8 cellular contexts compared by ENCODE assay signal in genomic region chr16:87384162-87384999, GRCh38. TPM values are rescaled to one million over a fixed set of nuclear protein-coding genes. Genes with fewer than 3 reads are reported as not detected.
DNase-seq lines count a peak whose midpoint lies in the region; ATAC-seq, FAIRE-seq and TF ChIP-seq lines count a peak whose summit lies in the region.

No MANE protein-coding gene starts in this region.

- DNase-seq in Kasumi-1 (lab: John Stamatoyannopoulos, UW) (peak; percentile 60 to 61), RCC 7860 (ENCODE audit: low spot score) (no peak), WERI-Rb-1 (no peak)

- TF ChIP-seq CTCF in GM12875 (IDR thresholded peaks at IDR 0.05; ENCODE audit: borderline replicate concordance, insufficient read depth, low read depth, low read length) (no peak), WERI-Rb-1 (IDR thresholded peaks at IDR 0.05; ENCODE audit: low read depth, low read length) (no peak)

- H3K27me3 ChIP-seq in iPS-18a (ENCODE audit: control insufficient read depth, insufficient read depth, low read length) (no peaks in the 10 kb centered on the region), WERI-Rb-1 (ENCODE audit: insufficient read depth, low read depth, severe bottlenecking) (no peaks in the 10 kb centered on the region)

- H3K36me3 ChIP-seq in iPS-18a (ENCODE audit: control insufficient read depth, low read depth, low read length), result no peaks in the 10 kb centered on the region
- H3K36me3 ChIP-seq in WERI-Rb-1, result no peaks in the 10 kb centered on the region

- H3K9me3 ChIP-seq in iPS-18a (ENCODE audit: control insufficient read depth, low read depth, low read length) (no peaks in the 10 kb centered on the region), WERI-Rb-1 (ENCODE audit: severe bottlenecking) (no peaks in the 10 kb centered on the region)

- ATAC-seq in GM21737 (IDR thresholded peaks at IDR 0.05; ENCODE audit: unreplicated experiment), result peak; percentile 2

- H3K4me3 ChIP-seq in GM12875 (ENCODE audit: low read depth, low read length), result peak overlapping the region; percentile 65
- peak overlapping the region; percentile 81 for H3K4me3 ChIP-seq in iPS-18a (ENCODE audit: low read length)
- peak overlapping the region; percentile 61 to 90 (median 77) for H3K4me3 ChIP-seq in skin epidermis
- H3K4me3 ChIP-seq in WERI-Rb-1 (ENCODE audit: low read depth, low read length), result no peak overlapping the region

- H3K27ac ChIP-seq in adipose tissue (ENCODE audit: low read depth, low read length) (peak overlapping the region; percentile 35), iPS-18a (ENCODE audit: low read length) (no peak overlapping the region), skin epidermis (peak overlapping the region in 20 of 21 experiments; percentile 66 to 97 (median 89)), WERI-Rb-1 (no peak overlapping the region)

- 12 to 13% (median 12%) methylated on average over 60 to 69 of the region's 69 CpGs for WGBS in adipose tissue, 3 donors

- H3K9ac ChIP-seq in iPS-18a (ENCODE audit: low read length), result peak overlapping the region; percentile 77

- FAIRE-seq in RCC 7860 (lab: Jason Lieb, UNC), result no peak

- H3K4me1 ChIP-seq in iPS-18a (ENCODE audit: control insufficient read depth, low read depth, low read length), result peaks cover 11% of the 10 kb centered on the region

RNA-seq across cellular contexts. Expression of gene FBXO31, which starts 0.8 kb away (rescaled TPM):
- 10 to 100 TPM; 14.6 to 26.6 (median 23.6) TPM for polyA plus RNA-seq in adipose tissue

RNA-seq across cellular contexts. Expression of gene MAP1LC3B, which starts 7.8 kb away (rescaled TPM):
- polyA plus RNA-seq in adipose tissue, result 10 to 100 TPM; 16.7 to 91.2 (median 74.2) TPM

Comparison
In these comparisons a context has a peak if more than half of its experiments do, and no peak if none do; other contexts are left out.
1. DNase-seq: peak in Kasumi-1 (2 of 2); none in RCC 7860 (single experiment) and WERI-Rb-1 (single experiment).
2. H3K27ac ChIP-seq: peak in adipose tissue (single experiment) and skin epidermis (20 of 21); none in iPS-18a (single experiment) and WERI-Rb-1 (single experiment).